Comparison of ENCODE assay signal across 8 cellular contexts in the genomic region with DNA sequence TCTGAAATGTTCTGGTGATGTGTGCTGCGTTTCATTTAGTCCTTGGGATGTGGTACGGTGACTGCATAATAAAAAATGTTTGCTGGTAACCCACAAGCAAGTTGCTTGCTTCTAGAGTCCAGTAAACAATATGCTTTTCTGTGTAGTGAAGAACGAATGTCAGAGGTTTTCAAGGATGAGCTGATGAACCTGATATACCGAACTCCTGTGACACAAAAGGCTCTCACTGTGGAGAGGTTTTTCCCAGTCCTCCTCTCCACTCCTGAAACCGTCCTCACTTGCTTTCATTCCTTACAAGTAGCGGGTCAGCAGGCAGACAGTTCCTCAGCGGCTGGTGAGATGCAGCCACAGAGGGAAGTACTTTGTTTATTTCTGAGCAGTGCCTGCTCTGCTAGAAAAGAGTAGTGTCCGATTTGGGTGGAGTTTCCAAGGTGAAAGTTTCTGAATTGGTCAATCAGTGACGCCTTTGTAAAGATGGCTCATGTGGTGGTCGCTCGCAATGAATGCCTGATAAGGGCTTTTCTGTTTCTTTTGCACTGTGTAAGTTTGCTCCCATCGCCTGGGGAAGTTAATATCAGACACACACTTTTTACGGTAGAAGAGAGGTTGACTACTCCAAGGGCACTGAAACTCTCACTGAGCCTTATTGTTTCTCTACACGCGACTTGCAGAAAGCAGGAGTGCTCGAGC. TPM values are rescaled to one million over a fixed set of nuclear protein-coding genes. Genes with fewer than 3 reads are reported as not detected.
DNase-seq lines count a peak whose midpoint lies in the region; FAIRE-seq and TF ChIP-seq lines count a peak whose summit lies in the region.

No MANE protein-coding gene starts in this region.

- H3K27ac Mint-ChIP-seq in astrocyte (ENCODE audit: unreplicated experiment): peak overlapping the region; percentile 94

- H3K79me2 ChIP-seq in astrocyte (ENCODE audit: insufficient read depth, low read length): peaks cover 76% of the 10 kb centered on the region

- H3K27me3 Mint-ChIP-seq in astrocyte (ENCODE audit: low read depth, unreplicated experiment): no peaks in the 10 kb centered on the region

- peak; percentile 98 for FAIRE-seq in GM19239 (lab: Jason Lieb, UNC)
- no peak for FAIRE-seq in astrocyte (lab: Jason Lieb, UNC)
- no peak for FAIRE-seq in small intestine (lab: Jason Lieb, UNC)

- H3K4me1 ChIP-seq in astrocyte (ENCODE audit: insufficient read depth, low read length): peaks cover 27% of the 10 kb centered on the region
- H3K4me1 ChIP-seq in iPS-20b (ENCODE audit: insufficient read depth, low read length): peaks cover 30% of the 10 kb centered on the region
- H3K4me1 ChIP-seq in small intestine (ENCODE audit: control insufficient read depth in 2 of 2, insufficient read depth in 1 of 2, low read depth in 1 of 2, low read length in 1 of 2): peaks cover 0 to 8% of the 10 kb centered on the region in 2 donors

- H4K20me1 ChIP-seq in astrocyte (ENCODE audit: insufficient read depth, low read length): peaks cover 34% of the 10 kb centered on the region

- peaks cover 39% of the 10 kb centered on the region for H3K4me1 Mint-ChIP-seq in astrocyte (ENCODE audit: low read depth, unreplicated experiment)

- DNase-seq in Ammon's horn (ENCODE audit: low spot score) (peak; percentile 69), GM19239 (ENCODE audit: insufficient read length, low spot score) (no peak), NCI-H2029 treated with DMSO at 0.1 percent for 48 hours (lab: John Stamatoyannopoulos, UW) (peak; percentile 49), astrocyte (ENCODE audit: low read depth) (peak; percentile 77), small intestine (peak; percentile 36), mesenteric fat pad (ENCODE audit: low spot score) (no peak), NCI-H748 treated with DMSO at 0.1 percent for 48 hours (lab: John Stamatoyannopoulos, UW) (no peak)

- H3K4me3 ChIP-seq in astrocyte (ENCODE audit: insufficient read depth, low read depth, low read length) (peak overlapping the region; percentile 93), iPS-20b (ENCODE audit: low read length) (peak overlapping the region; percentile 95), small intestine (ENCODE audit: low read depth in 1 of 2, low read length in 2 of 2) (peak overlapping the region; percentile 2 to 92)

- no peak for TF ChIP-seq CTCF in astrocyte (IDR thresholded peaks at IDR 0.05; ENCODE audit: insufficient read depth, low read depth, low read length)

- no peaks in the 10 kb centered on the region for H3K9me3 Mint-ChIP-seq in astrocyte (ENCODE audit: unreplicated experiment)

- peak overlapping the region; percentile 97 for H3K9ac ChIP-seq in astrocyte (ENCODE audit: low read length)
- H3K9ac ChIP-seq in iPS-20b (ENCODE audit: low read depth, low read length): peak overlapping the region; percentile 26; the same call in 1 of the 2 replicates

- H2AFZ ChIP-seq in astrocyte (ENCODE audit: low read depth, low read length): no peak overlapping the region

- H3K4me2 ChIP-seq in astrocyte (ENCODE audit: low read length): peak overlapping the region; percentile 85

- H3K36me3 Mint-ChIP-seq in astrocyte (ENCODE audit: low read depth, unreplicated experiment): peaks cover 7% of the 10 kb centered on the region

- peak overlapping the region; percentile 95 for H3K4me3 Mint-ChIP-seq in astrocyte (ENCODE audit: unreplicated experiment)

- peak overlapping the region; percentile 94 for H3K27ac ChIP-seq in astrocyte (ENCODE audit: low read depth, low read length)
- H3K27ac ChIP-seq in iPS-20b (ENCODE audit: low read length): no peak overlapping the region
- H3K27ac ChIP-seq in small intestine (ENCODE audit: low read depth in 1 of 2, low read length in 1 of 2): peak overlapping the region in 1 of 2 donors; percentile 84

- WGBS in small intestine, 3 donors: 6 to 11% (median 9%) methylated on average over 16 of the region's 16 CpGs

- H3K36me3 ChIP-seq in astrocyte (ENCODE audit: insufficient read depth, low read length) (no peaks in the 10 kb centered on the region), iPS-20b (ENCODE audit: insufficient read depth, low read depth, low read length) (no peaks in the 10 kb centered on the region), small intestine (ENCODE audit: control insufficient read depth in 2 of 2, insufficient read depth in 2 of 2, low read length in 2 of 2) (no peaks in the 10 kb centered on the region)

- H3K9me3 ChIP-seq in astrocyte (ENCODE audit: insufficient read depth, low read depth, low read length) (no peaks in the 10 kb centered on the region), iPS-20b (ENCODE audit: insufficient read depth, low read depth, low read length) (no peaks in the 10 kb centered on the region), small intestine (ENCODE audit: control insufficient read depth, low read depth) (no peaks in the 10 kb centered on the region)

- H3K27me3 ChIP-seq in astrocyte (ENCODE audit: insufficient read depth, low read length) (no peaks in the 10 kb centered on the region), iPS-20b (ENCODE audit: insufficient read depth, low read length) (no peaks in the 10 kb centered on the region), small intestine (ENCODE audit: control insufficient read depth in 2 of 2, insufficient read depth in 2 of 2, low read length in 2 of 2) (no peaks in the 10 kb centered on the region)

RNA-seq across cellular contexts. Expression of a gene that starts 3.0 kb away (rescaled TPM):
- total RNA-seq in astrocyte: 41.2 and 44.6 TPM in 2 replicates
- polyA plus RNA-seq in small intestine: 1 to 10 TPM; 5.1 to 9.6 (median 7.2) TPM
- 42.0 TPM for total RNA-seq in mesenteric fat pad

Comparison
In these comparisons a context has a peak if more than half of its experiments do, and no peak if none do; other contexts are left out.
1. DNase-seq: peak in Ammon's horn (single experiment), NCI-H2029 treated with DMSO at 0.1 percent for 48 hours (single experiment), astrocyte (single experiment) and small intestine (single experiment); none in GM19239 (single experiment), mesenteric fat pad (single experiment) and NCI-H748 treated with DMSO at 0.1 percent for 48 hours (single experiment).
2. Peak in every context shown above with its lines, with median percentiles within 50 percentile points of each other: H3K4me3 ChIP-seq.